ENCODE assay signal across 8 cellular contexts in the genomic region with DNA sequence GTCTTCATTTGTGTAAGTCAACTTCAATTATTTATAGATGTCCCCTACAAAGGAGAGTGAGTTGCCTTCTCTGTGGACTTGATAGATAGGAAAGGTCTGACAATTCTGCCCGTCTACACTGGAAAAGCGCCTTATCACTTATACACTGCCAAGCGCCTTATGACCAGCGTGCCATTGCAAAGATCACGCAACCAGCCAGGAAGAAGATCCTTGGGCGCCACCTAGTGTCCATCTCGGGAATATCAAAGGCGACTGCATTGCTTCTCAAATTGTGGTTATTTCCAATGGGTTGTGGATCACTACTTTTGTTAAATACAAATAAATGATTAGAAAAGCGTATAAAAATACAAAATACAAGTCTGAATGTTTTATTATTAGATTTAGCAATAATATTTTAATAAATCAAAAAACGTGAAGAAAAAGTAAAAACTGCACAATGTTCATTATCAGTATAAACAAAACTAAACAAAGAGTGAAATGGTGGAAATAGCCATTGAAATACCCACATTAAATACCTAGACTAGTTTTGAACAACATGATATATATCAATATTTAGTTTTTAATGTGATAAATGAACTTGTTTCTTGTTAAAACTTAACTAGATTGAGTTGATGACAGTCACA. TPM values are rescaled to one million over a fixed set of nuclear protein-coding genes. Genes with fewer than 3 reads are reported as not detected.
DNase-seq lines count a peak whose midpoint lies in the region; ATAC-seq and TF ChIP-seq lines count a peak whose summit lies in the region.

No MANE protein-coding gene starts in this region.

- no peaks in the 10 kb centered on the region for H3K27me3 ChIP-seq in OCI-LY1 (ENCODE audit: insufficient read depth, low read length)

- DNase-seq in CD14-positive monocyte (ENCODE audit: low spot score) (peak; percentile 74), HuH-7.5 (ENCODE audit: low spot score) (peak; percentile 46), activated T-cell treated with anti-CD3 and anti-CD28 coated beads for 1 hour (ENCODE audit: low read depth) (peak; percentile 85)
- peak; percentile 62 to 86 (median 76) for DNase-seq in naive thymus-derived CD8-positive, alpha-beta T cell

- no peak overlapping the region for H2AFZ ChIP-seq in OCI-LY1 (ENCODE audit: low read length)

- H3K79me2 ChIP-seq in OCI-LY1 (ENCODE audit: insufficient read depth, low read length): no peaks in the 10 kb centered on the region

- no peaks in the 10 kb centered on the region for H3F3A ChIP-seq in OCI-LY1 (ENCODE audit: insufficient read depth, low read length)

- no peaks in the 10 kb centered on the region for H3K9me2 ChIP-seq in OCI-LY1 (ENCODE audit: low read depth, low read length)

- H4K20me1 ChIP-seq in OCI-LY1 (ENCODE audit: insufficient read depth, low read length): no peaks in the 10 kb centered on the region

- H3K36me3 ChIP-seq in OCI-LY1 (ENCODE audit: insufficient read depth, low read length): no peaks in the 10 kb centered on the region

- intact Hi-C loops in CD14-positive monocyte (cut with micrococcal nuclease): loop anchor here (5.0 to 10.0 kb wide), 2 partner anchors 121 to 378 kb away; no protein-coding TSS in a partner anchor

- no peak overlapping the region for H3K27ac Mint-ChIP-seq in CD14-positive monocyte
- no peak overlapping the region for H3K27ac Mint-ChIP-seq in naive thymus-derived CD8-positive, alpha-beta T cell
- H3K27ac Mint-ChIP-seq in stimulated activated memory B cell treated with anti-CD40 and anti-IgM and Interleukin-4, amounts not matched to agents 10 μg/mL and 1 μg/mL and 100 μg/mL, for 72 hours: no peak overlapping the region

- ATAC-seq in GM19397 (IDR thresholded peaks at IDR 0.05; ENCODE audit: unreplicated experiment) (peak; percentile 78), esophagus mucosa (peak; percentile 83)
- ATAC-seq in naive thymus-derived CD8-positive, alpha-beta T cell: peak; percentile 76 to 78
- peak; percentile 62 for ATAC-seq in stimulated activated memory B cell treated with anti-CD40 and anti-IgM and Interleukin-4, amounts not matched to agents 10 μg/mL and 1 μg/mL and 100 μg/mL, for 72 hours

- no peaks in the 10 kb centered on the region for H3K9me3 Mint-ChIP-seq in CD14-positive monocyte
- H3K9me3 Mint-ChIP-seq in naive thymus-derived CD8-positive, alpha-beta T cell: no peaks in the 10 kb centered on the region
- H3K9me3 Mint-ChIP-seq in stimulated activated memory B cell treated with anti-CD40 and anti-IgM and Interleukin-4, amounts not matched to agents 10 μg/mL and 1 μg/mL and 100 μg/mL, for 72 hours: no peaks in the 10 kb centered on the region

- no peak overlapping the region for H3K27ac ChIP-seq in OCI-LY1 (ENCODE audit: low read depth, low read length, poor library complexity, severe bottlenecking)

- no peaks in the 10 kb centered on the region for H3K4me1 ChIP-seq in OCI-LY1 (ENCODE audit: insufficient read depth, low read length, severe bottlenecking)

- no peak overlapping the region for H3K4me2 ChIP-seq in OCI-LY1 (ENCODE audit: low read length)

- no peak overlapping the region for H3K9ac ChIP-seq in OCI-LY1 (ENCODE audit: low read length)

- peaks cover 10 to 11% of the 10 kb centered on the region in 2 donors for H3K36me3 Mint-ChIP-seq in CD14-positive monocyte
- H3K36me3 Mint-ChIP-seq in naive thymus-derived CD8-positive, alpha-beta T cell: peaks cover 0 to 12% (median 0%) of the 10 kb centered on the region in 3 donors
- H3K36me3 Mint-ChIP-seq in stimulated activated memory B cell treated with anti-CD40 and anti-IgM and Interleukin-4, amounts not matched to agents 10 μg/mL and 1 μg/mL and 100 μg/mL, for 72 hours: peaks cover 13% of the 10 kb centered on the region

- H3K27me3 Mint-ChIP-seq in CD14-positive monocyte (ENCODE audit: low read depth in 3 of 3): peaks cover 0 to 2% (median 0%) of the 10 kb centered on the region in 3 donors
- H3K27me3 Mint-ChIP-seq in naive thymus-derived CD8-positive, alpha-beta T cell: no peaks in the 10 kb centered on the region
- no peaks in the 10 kb centered on the region for H3K27me3 Mint-ChIP-seq in stimulated activated memory B cell treated with anti-CD40 and anti-IgM and Interleukin-4, amounts not matched to agents 10 μg/mL and 1 μg/mL and 100 μg/mL, for 72 hours

- no peak overlapping the region for H3K4me3 Mint-ChIP-seq in CD14-positive monocyte
- H3K4me3 Mint-ChIP-seq in naive thymus-derived CD8-positive, alpha-beta T cell: no peak overlapping the region
- H3K4me3 Mint-ChIP-seq in stimulated activated memory B cell treated with anti-CD40 and anti-IgM and Interleukin-4, amounts not matched to agents 10 μg/mL and 1 μg/mL and 100 μg/mL, for 72 hours: no peak overlapping the region

- H3K4me1 Mint-ChIP-seq in CD14-positive monocyte: peaks cover 2% of the 10 kb centered on the region
- peaks cover 0 to 10% (median 3%) of the 10 kb centered on the region in 4 donors for H3K4me1 Mint-ChIP-seq in naive thymus-derived CD8-positive, alpha-beta T cell
- H3K4me1 Mint-ChIP-seq in stimulated activated memory B cell treated with anti-CD40 and anti-IgM and Interleukin-4, amounts not matched to agents 10 μg/mL and 1 μg/mL and 100 μg/mL, for 72 hours: no peaks in the 10 kb centered on the region

- peak; percentile 96 for TF ChIP-seq CTCF in CD14-positive monocyte (IDR thresholded peaks at IDR 0.05)
- TF ChIP-seq CTCF in OCI-LY1 (IDR thresholded peaks at IDR 0.05; ENCODE audit: low read length): peak; percentile 89

- H3K9me3 ChIP-seq in OCI-LY1 (ENCODE audit: low read length): no peaks in the 10 kb centered on the region

- POLR2A ChIA-PET in naive thymus-derived CD8-positive, alpha-beta T cell (lab: Charles Lee): interaction anchor here (0.6 to 1.1 kb wide), 2 partner anchors 23 to 28 kb away, joined by 3 to 4 read pairs; no protein-coding TSS in a partner anchor

- no peak overlapping the region for H3K4me3 ChIP-seq in OCI-LY1 (ENCODE audit: low read depth, low read length, poor library complexity, severe bottlenecking)

RNA-seq across cellular contexts. Expression of gene SUB1, which starts 27.8 kb away (rescaled TPM):
- polyA plus RNA-seq in CD14-positive monocyte: 100 to 1,000 TPM; 399 to 454 TPM
- 188 TPM for total RNA-seq in esophagus mucosa
- 100 to 1,000 TPM; 194 to 218 TPM for total RNA-seq in naive thymus-derived CD8-positive, alpha-beta T cell
- polyA plus RNA-seq in naive thymus-derived CD8-positive, alpha-beta T cell: 100 to 1,000 TPM; 391 to 592 (median 485) TPM
